Comparison of ENCODE assay signal across 11 cellular contexts in genomic region chr13:33882804-33883203, GRCh38.
"Had no signal": no experiment of that assay in that cellular context is flagged by ENCODE, and none has a peak within 500 bp of the region (broad histone marks: within the 10 kb centered on the region; RNA-seq: fewer than 3 reads in every experiment).

No MANE protein-coding gene starts in this region.

- H3K4me3 ChIP-seq: GM23248, GM23338, HAP-1 had no signal

- DNase-seq: GM23248, GOT3, H7, H9, HCEC 1CT, HFFc6 had no signal

- H3K27ac ChIP-seq: GM23248 had no signal

- ATAC-seq: GM23338, HCT116 had no signal

- FAIRE-seq: H1, H54 had no signal
